ENCODE assay signal across 15 cellular contexts in genomic region chr10:119829429-119829828, GRCh38.
"Had no signal": no experiment of that assay in that cellular context is flagged by ENCODE, and none has a peak within 500 bp of the region (broad histone marks: within the 10 kb centered on the region; RNA-seq: fewer than 3 reads in every experiment).

No MANE protein-coding gene starts in this region.

- H3K27me3 Mint-ChIP-seq: natural killer cell treated with Interleukin-12 subunit alpha and Interleukin-12 subunit beta and Interleukin-15 and Interleukin-18, amount 100 ng/mL, for 72 hours had no signal

- H3K4me3 Mint-ChIP-seq: activated naive CD4-positive, alpha-beta T cell treated with anti-CD3 and anti-CD28 coated beads for 36 hours; immature natural killer cell; natural killer cell treated with Interleukin-12 subunit alpha and Interleukin-12 subunit beta and Interleukin-15 and Interleukin-18, amount 100 ng/mL, for 72 hours had no signal

- H3K9me3 Mint-ChIP-seq: immature natural killer cell; natural killer cell treated with Interleukin-12 subunit alpha and Interleukin-12 subunit beta and Interleukin-15 and Interleukin-18, amount 100 ng/mL, for 72 hours had no signal

- H3K27me3 ChIP-seq: dorsolateral prefrontal cortex, SJSA1, upper lobe of right lung had no signal

- H3K27ac ChIP-seq: dorsolateral prefrontal cortex, psoas muscle, SJSA1, upper lobe of right lung had no signal

- H3K9me3 ChIP-seq: psoas muscle, SJSA1, upper lobe of right lung had no signal

- ATAC-seq: esophagus mucosa; natural killer cell treated with Interleukin-12 subunit alpha and Interleukin-12 subunit beta and Interleukin-15 and Interleukin-18, amount 100 ng/mL, for 72 hours; psoas muscle; sciatic nerve; stimulated activated naive CD8-positive, alpha-beta T cell treated with anti-CD3 and anti-CD28 coated beads, Interleukin-15, Interleukin-2, amounts not matched to agents 100 U/mL and 50 U/mL, for 24 hours; upper lobe of right lung had no signal

- H3K4me3 ChIP-seq: dorsolateral prefrontal cortex, psoas muscle, SJSA1, upper lobe of right lung had no signal

- H3K4me1 ChIP-seq: psoas muscle, upper lobe of right lung had no signal

- H3K27ac Mint-ChIP-seq: activated naive CD4-positive, alpha-beta T cell treated with anti-CD3 and anti-CD28 coated beads for 36 hours; natural killer cell treated with Interleukin-12 subunit alpha and Interleukin-12 subunit beta and Interleukin-15 and Interleukin-18, amount 100 ng/mL, for 72 hours had no signal

- DNase-seq: activated CD4-positive, alpha-beta T cell treated with anti-CD3 and anti-CD28 coated beads for 4 hours; activated naive CD4-positive, alpha-beta T cell treated with anti-CD3 and anti-CD28 coated beads for 36 hours; activated T-cell treated with anti-CD3 and anti-CD28 coated beads, Interleukin-2, amount 50 U/mL, for 48 hours; amygdala; dorsolateral prefrontal cortex; hypothalamus; immature natural killer cell; psoas muscle; stimulated activated naive CD8-positive, alpha-beta T cell treated with anti-CD3 and anti-CD28 coated beads, Interleukin-15, Interleukin-2, amounts not matched to agents 100 U/mL and 50 U/mL, for 24 hours; T1000; upper lobe of right lung had no signal
